Comparison of ENCODE assay signal across 16 cellular contexts in the genomic region with DNA sequence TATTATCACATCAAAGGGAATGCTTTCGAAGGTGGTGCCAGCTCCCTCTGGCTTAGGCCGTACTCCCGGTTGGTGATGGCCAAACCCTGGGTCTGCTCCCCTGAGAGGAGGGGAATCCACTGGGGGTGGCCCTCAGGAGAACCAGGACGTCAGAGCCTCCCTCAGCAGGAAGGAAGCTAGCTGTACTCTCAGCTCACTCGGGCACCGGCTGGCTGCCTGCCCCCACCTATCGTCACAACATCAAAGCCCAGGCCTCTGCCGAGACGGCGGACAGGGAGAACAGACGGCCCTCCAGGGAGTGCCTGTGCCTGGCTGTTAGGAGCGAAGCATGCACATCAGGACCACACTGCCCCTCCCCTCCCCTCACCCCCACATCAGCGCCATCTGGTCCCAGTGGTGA. TPM values are rescaled to one million over a fixed set of nuclear protein-coding genes. Genes with fewer than 3 reads are reported as not detected.
DNase-seq lines count a peak whose midpoint lies in the region; ATAC-seq and TF ChIP-seq lines count a peak whose summit lies in the region.
"Had no signal": no experiment of that assay in that cellular context is flagged by ENCODE, and none has a peak within 500 bp of the region (broad histone marks: within the 10 kb centered on the region; RNA-seq: fewer than 3 reads in every experiment).

No MANE protein-coding gene starts in this region.

- no peaks in the 10 kb centered on the region for H3K4me1 Mint-ChIP-seq in activated naive CD4-positive, alpha-beta T cell treated with anti-CD3 and anti-CD28 coated beads, Interleukin-2, amount 10 ng/mL, durations not matched to agents 7 days and 5 days
- no peaks in the 10 kb centered on the region for H3K4me1 Mint-ChIP-seq in stimulated activated memory B cell treated with anti-CD40 and anti-IgM and Interleukin-4, amounts not matched to agents 10 μg/mL and 1 μg/mL and 100 μg/mL, for 72 hours
- H3K4me1 Mint-ChIP-seq in WTC11, result peaks cover 6% of the 10 kb centered on the region

- H2AFZ ChIP-seq in Loucy (ENCODE audit: low read length), result peak overlapping the region; percentile 53

- peaks cover 22% of the 10 kb centered on the region for H3K27me3 Mint-ChIP-seq in activated naive CD4-positive, alpha-beta T cell treated with anti-CD3 and anti-CD28 coated beads, Interleukin-2, amount 10 ng/mL, durations not matched to agents 7 days and 5 days
- H3K27me3 Mint-ChIP-seq in stimulated activated memory B cell treated with anti-CD40 and anti-IgM and Interleukin-4, amounts not matched to agents 10 μg/mL and 1 μg/mL and 100 μg/mL, for 72 hours, result peaks cover 15% of the 10 kb centered on the region
- H3K27me3 Mint-ChIP-seq in WTC11 (ENCODE audit: low read depth), result peaks cover 3% of the 10 kb centered on the region; the same call in 1 of the 2 replicates

- no peak for TF ChIP-seq POLR2A in erythroblast (IDR thresholded peaks at IDR 0.05; ENCODE audit: low read length)

- H3K9ac ChIP-seq in Loucy (ENCODE audit: low read depth, low read length, poor library complexity, severe bottlenecking), result peak overlapping the region; percentile 45

- no peak for ATAC-seq in activated naive CD4-positive, alpha-beta T cell treated with anti-CD3 and anti-CD28 coated beads, Interleukin-2, amount 50 U/mL, for 72 hours
- ATAC-seq in stimulated activated memory B cell treated with anti-CD40 and anti-IgM and Interleukin-4, amounts not matched to agents 10 μg/mL and 1 μg/mL and 100 μg/mL, for 72 hours, result peak; percentile 32
- ATAC-seq in WTC11 (no peak), HG02970 (IDR thresholded peaks at IDR 0.05; ENCODE audit: low FRiP score, unreplicated experiment) (no peak)

- DNase-seq in activated naive CD4-positive, alpha-beta T cell treated with anti-CD3 and anti-CD28 coated beads, Interleukin-2, amount 10 ng/mL, durations not matched to agents 7 days and 5 days, result peak; percentile 40
- no peak for DNase-seq in activated naive CD4-positive, alpha-beta T cell treated with anti-CD3 and anti-CD28 coated beads, Interleukin-2, amount 50 U/mL, for 72 hours (ENCODE audit: low spot score in 2 of 2)
- DNase-seq in islet precursor cell, result peak; percentile 51
- no peak for DNase-seq in WTC11 (ENCODE audit: low spot score)
- no peak for DNase-seq in erythroblast (lab: John Stamatoyannopoulos, UW)
- DNase-seq: Kasumi-1; NCI-H1105 treated with DMSO at 0.1 percent for 48 hours; NCI-H187; NCI-H345; NK-92 treated with Interleukin-12 subunit alpha and Interleukin-12 subunit beta, amount 100 ng/mL, for 24 hours; OCI-M1; SJCRH30 had no signal

- H3K9me2 ChIP-seq in Loucy (replicated peaks; ENCODE audit: low read depth, low read length), result no peaks in the 10 kb centered on the region

- H3K9me3 ChIP-seq in Loucy (ENCODE audit: insufficient read depth, low read depth, low read length), result no peaks in the 10 kb centered on the region
- H3K9me3 ChIP-seq: SJCRH30 had no signal

- TF ChIP-seq CTCF in Loucy (conservative IDR thresholded peaks at IDR 0.05; ENCODE audit: low read length) (no peak), WTC11 (IDR thresholded peaks at IDR 0.05) (no peak)

- H4K20me1 ChIP-seq in Loucy (ENCODE audit: insufficient read depth, low read length, poor library complexity, severe bottlenecking), result no peaks in the 10 kb centered on the region

- no peak overlapping the region for H3K27ac Mint-ChIP-seq in activated naive CD4-positive, alpha-beta T cell treated with anti-CD3 and anti-CD28 coated beads, Interleukin-2, amount 10 ng/mL, durations not matched to agents 7 days and 5 days
- no peak overlapping the region for H3K27ac Mint-ChIP-seq in activated naive CD4-positive, alpha-beta T cell treated with anti-CD3 and anti-CD28 coated beads, Interleukin-2, amount 50 U/mL, for 72 hours
- no peak overlapping the region for H3K27ac Mint-ChIP-seq in stimulated activated memory B cell treated with anti-CD40 and anti-IgM and Interleukin-4, amounts not matched to agents 10 μg/mL and 1 μg/mL and 100 μg/mL, for 72 hours
- H3K27ac Mint-ChIP-seq in WTC11, result no peak overlapping the region

- CTCF ChIA-PET in activated naive CD4-positive, alpha-beta T cell treated with anti-CD3 and anti-CD28 coated beads, Interleukin-2, amount 10 ng/mL, durations not matched to agents 7 days and 5 days (lab: Charles Lee), result no interaction called here
- CTCF ChIA-PET in WTC11 (lab: Charles Lee), result interaction anchor here (0.7 to 1.2 kb wide), 3 partner anchors 9 to 31 kb away, joined by 3 read pairs; no protein-coding TSS in a partner anchor

- no peaks in the 10 kb centered on the region for H3K36me3 Mint-ChIP-seq in activated naive CD4-positive, alpha-beta T cell treated with anti-CD3 and anti-CD28 coated beads, Interleukin-2, amount 10 ng/mL, durations not matched to agents 7 days and 5 days
- H3K36me3 Mint-ChIP-seq in activated naive CD4-positive, alpha-beta T cell treated with anti-CD3 and anti-CD28 coated beads, Interleukin-2, amount 50 U/mL, for 72 hours, result no peaks in the 10 kb centered on the region
- H3K36me3 Mint-ChIP-seq in stimulated activated memory B cell treated with anti-CD40 and anti-IgM and Interleukin-4, amounts not matched to agents 10 μg/mL and 1 μg/mL and 100 μg/mL, for 72 hours, result no peaks in the 10 kb centered on the region
- H3K36me3 Mint-ChIP-seq in WTC11, result no peaks in the 10 kb centered on the region

- H3K9me3 Mint-ChIP-seq in activated naive CD4-positive, alpha-beta T cell treated with anti-CD3 and anti-CD28 coated beads, Interleukin-2, amount 10 ng/mL, durations not matched to agents 7 days and 5 days, result no peaks in the 10 kb centered on the region
- no peaks in the 10 kb centered on the region for H3K9me3 Mint-ChIP-seq in activated naive CD4-positive, alpha-beta T cell treated with anti-CD3 and anti-CD28 coated beads, Interleukin-2, amount 50 U/mL, for 72 hours
- no peaks in the 10 kb centered on the region for H3K9me3 Mint-ChIP-seq in stimulated activated memory B cell treated with anti-CD40 and anti-IgM and Interleukin-4, amounts not matched to agents 10 μg/mL and 1 μg/mL and 100 μg/mL, for 72 hours
- no peaks in the 10 kb centered on the region for H3K9me3 Mint-ChIP-seq in WTC11

- no peak overlapping the region for H3K4me3 Mint-ChIP-seq in activated naive CD4-positive, alpha-beta T cell treated with anti-CD3 and anti-CD28 coated beads, Interleukin-2, amount 10 ng/mL, durations not matched to agents 7 days and 5 days
- H3K4me3 Mint-ChIP-seq in stimulated activated memory B cell treated with anti-CD40 and anti-IgM and Interleukin-4, amounts not matched to agents 10 μg/mL and 1 μg/mL and 100 μg/mL, for 72 hours, result no peak overlapping the region
- H3K4me3 Mint-ChIP-seq in WTC11, result no peak overlapping the region

- H3K27me3 ChIP-seq in Loucy (ENCODE audit: insufficient read depth, low read length, poor library complexity, severe bottlenecking), result no peaks in the 10 kb centered on the region
- H3K27me3 ChIP-seq: SJCRH30 had no signal

- H3K79me2 ChIP-seq in Loucy (ENCODE audit: insufficient read depth, low read length), result no peaks in the 10 kb centered on the region

- H3K4me2 ChIP-seq in Loucy (ENCODE audit: low read depth, low read length, poor library complexity, severe bottlenecking), result peak overlapping the region; percentile 47

- H3F3A ChIP-seq in Loucy (ENCODE audit: low read depth), result no peaks in the 10 kb centered on the region

- H3K4me1 ChIP-seq in Loucy (ENCODE audit: insufficient read depth, low read length, poor library complexity, severe bottlenecking), result peaks cover 21% of the 10 kb centered on the region

- no peaks in the 10 kb centered on the region for H3K36me3 ChIP-seq in Loucy (ENCODE audit: insufficient read depth, low read length)
- H3K36me3 ChIP-seq: SJCRH30 had no signal

- peak overlapping the region; percentile 23 for H3K4me3 ChIP-seq in Loucy (ENCODE audit: low read length, poor library complexity, severe bottlenecking)
- H3K4me3 ChIP-seq: SJCRH30 had no signal

- POLR2A ChIA-PET in WTC11 (lab: Charles Lee), result no interaction called here

TF ChIP-seq in WTC11, 78 proteins besides CTCF, POLR2A, EP300 and RAD21:
- TF ChIP-seq NFE2L1 (CRISPR knock-in tag; IDR thresholded peaks at IDR 0.05) (no peak), CREB1 (CRISPR knock-in tag; IDR thresholded peaks at IDR 0.05) (no peak)
- TF ChIP-seq, protein P1, sequence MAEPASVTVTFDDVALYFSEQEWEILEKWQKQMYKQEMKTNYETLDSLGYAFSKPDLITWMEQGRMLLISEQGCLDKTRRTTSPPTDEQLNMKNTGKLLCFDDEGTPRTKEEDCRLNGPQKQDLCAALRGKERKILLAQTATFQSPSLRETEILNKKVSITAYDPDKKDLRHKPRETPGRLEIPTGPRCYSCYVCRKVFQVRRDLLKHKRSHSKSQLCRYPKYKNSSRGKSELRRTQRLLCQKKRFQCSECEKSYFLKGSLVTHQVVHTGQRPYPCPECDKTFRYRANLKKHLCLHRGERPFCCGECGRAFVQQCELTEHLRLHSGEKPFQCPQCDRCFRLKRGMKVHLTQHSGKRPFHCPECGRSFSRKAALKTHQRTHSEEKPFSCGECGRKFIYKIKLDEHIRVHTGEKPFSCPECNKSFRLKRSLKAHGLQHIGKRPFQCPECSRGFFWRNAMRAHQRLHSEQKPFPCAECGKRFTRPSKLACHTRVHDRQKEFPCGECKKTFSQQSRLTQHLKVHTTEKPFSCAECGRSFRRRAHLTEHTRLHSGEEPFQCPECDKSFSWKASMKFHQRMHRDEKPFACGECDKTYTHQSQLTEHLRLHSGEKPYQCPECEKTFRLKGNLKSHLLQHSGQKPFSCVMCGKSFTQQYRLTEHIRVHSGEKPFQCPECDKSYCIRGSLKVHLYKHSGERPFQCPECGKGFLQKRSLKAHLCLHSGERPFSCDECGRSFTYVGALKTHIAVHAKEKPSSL (CRISPR knock-in tag; conservative IDR thresholded peaks at IDR 0.05), result no peak
TF ChIP-seq in WTC11: peak in this region for 0.

RNA-seq across cellular contexts. Expression of gene PGC, which starts 9.2 kb away (rescaled TPM):
- total RNA-seq in activated naive CD4-positive, alpha-beta T cell treated with anti-CD3 and anti-CD28 coated beads, Interleukin-2, amount 50 U/mL, for 72 hours, result not detected
- total RNA-seq in WTC11 (2021), result 0.55 to 0.63 TPM (median 0.62 TPM) in 3 replicates
- total RNA-seq: RPMI7951, SJCRH30 had no signal

RNA-seq across cellular contexts. Expression of gene TFEB, which starts 20.9 kb away (rescaled TPM):
- total RNA-seq in activated naive CD4-positive, alpha-beta T cell treated with anti-CD3 and anti-CD28 coated beads, Interleukin-2, amount 50 U/mL, for 72 hours, result 10 to 100 TPM in 1 of 2 donors, 1 to 10 TPM in 1; 3.0 to 14.4 TPM
- 3.1 to 3.9 TPM (median 3.3 TPM) in 3 replicates for total RNA-seq in WTC11 (2021)

RNA-seq across cellular contexts. Expression of gene FRS3, which starts 23.3 kb away (rescaled TPM):
- 1 to 10 TPM; 3.1 to 5.2 TPM for total RNA-seq in activated naive CD4-positive, alpha-beta T cell treated with anti-CD3 and anti-CD28 coated beads, Interleukin-2, amount 50 U/mL, for 72 hours
- total RNA-seq in WTC11 (2021), result 5.5 to 7.8 TPM (median 6.0 TPM) in 3 replicates

RNA-seq across cellular contexts. Expression of gene PRICKLE4, which starts 24.2 kb away (rescaled TPM):
- under 1 TPM in 1 of 2 donors, not detected in 1; 0.60 TPM for total RNA-seq in activated naive CD4-positive, alpha-beta T cell treated with anti-CD3 and anti-CD28 coated beads, Interleukin-2, amount 50 U/mL, for 72 hours
- 0.50 to 1.5 TPM (median 0.82 TPM) in 3 replicates for total RNA-seq in WTC11 (2021)

RNA-seq across cellular contexts. Expression of gene TOMM6, which starts 31.1 kb away (rescaled TPM):
- total RNA-seq in activated naive CD4-positive, alpha-beta T cell treated with anti-CD3 and anti-CD28 coated beads, Interleukin-2, amount 50 U/mL, for 72 hours, result 100 to 1,000 TPM; 182 to 301 TPM
- 219 to 233 TPM (median 228 TPM) in 3 replicates for total RNA-seq in WTC11 (2021)

Comparison
In these comparisons a context has a peak if more than half of its experiments do, and no peak if none do; other contexts are left out.
1. DNase-seq: peak in activated naive CD4-positive, alpha-beta T cell treated with anti-CD3 and anti-CD28 coated beads, Interleukin-2, amount 10 ng/mL, durations not matched to agents 7 days and 5 days (single experiment) and islet precursor cell (single experiment); none in activated naive CD4-positive, alpha-beta T cell treated with anti-CD3 and anti-CD28 coated beads, Interleukin-2, amount 50 U/mL, for 72 hours (0 of 2), WTC11 (single experiment) and erythroblast (0 of 2).